Comparison of ENCODE assay signal across 26 cellular contexts in genomic region chr6:168581236-168581635, GRCh38.
"Had no signal": no experiment of that assay in that cellular context is flagged by ENCODE, and none has a peak within 500 bp of the region (broad histone marks: within the 10 kb centered on the region; RNA-seq: fewer than 3 reads in every experiment).

No MANE protein-coding gene starts in this region.

- DNase-seq: activated CD4-positive, alpha-beta T cell treated with anti-CD3 and anti-CD28 coated beads for 48 hours; activated CD4-positive, alpha-beta T cell treated with anti-CD3 and anti-CD28 coated beads, Interleukin-2, amount 50 U/mL, for 4 hours; activated CD4-positive, CD25-positive, alpha-beta regulatory T cell treated with anti-CD3 and anti-CD28 coated beads, Interleukin-2, amount 50 U/mL, for 72 hours; activated CD8-positive, alpha-beta memory T cell treated with anti-CD3 and anti-CD28 coated beads, Interleukin-2, amount 10 ng/mL, durations not matched to agents 7 days and 5 days; activated gamma-delta T cell; activated naive CD4-positive, alpha-beta T cell treated with anti-CD3 and anti-CD28 coated beads for 36 hours; activated T-cell treated with anti-CD3 and anti-CD28 coated beads for 4 hours; activated T-cell treated with anti-CD3 and anti-CD28 coated beads, Interleukin-2, amount 50 U/mL, for 48 hours; amygdala; NCI-H1092; NCI-H1694; NCI-H2029; NCI-H2107; NCI-H2171 treated with DMSO at 0.1 percent for 48 hours; NCI-H446 treated with DMSO at 0.1 percent for 48 hours; NCI-H524 treated with DMSO at 0.1 percent for 48 hours; NCI-H82; PC-3; SHP77 treated with DMSO at 0.1 percent for 48 hours had no signal

- H3K4me1 Mint-ChIP-seq: activated CD8-positive, alpha-beta memory T cell treated with anti-CD3 and anti-CD28 coated beads, Interleukin-2, amount 10 ng/mL, durations not matched to agents 7 days and 5 days; activated T-helper 17 cell treated with anti-CD3 and anti-CD28 coated beads, Interleukin-2, amount 50 U/mL, for 72 hours; central memory CD8-positive, alpha-beta T cell had no signal

- H3K27ac Mint-ChIP-seq: activated CD8-positive, alpha-beta memory T cell treated with anti-CD3 and anti-CD28 coated beads, Interleukin-2, amount 10 ng/mL, durations not matched to agents 7 days and 5 days; activated naive CD4-positive, alpha-beta T cell treated with anti-CD3 and anti-CD28 coated beads for 36 hours; activated naive CD8-positive, alpha-beta T cell; activated T-helper 17 cell treated with anti-CD3 and anti-CD28 coated beads, Interleukin-2, amount 50 U/mL, for 72 hours; brain; T-helper 1 cell treated with Interleukin-12 subunit alpha and Interleukin-12 subunit beta and Interleukin-4 antibody, amounts not matched to agents 30 μg/mL and 1 μg/mL, for 36 hours; WTC11 had no signal

- H3K9me3 Mint-ChIP-seq: activated naive CD4-positive, alpha-beta T cell treated with anti-CD3 and anti-CD28 coated beads for 36 hours; activated T-helper 17 cell treated with anti-CD3 and anti-CD28 coated beads, Interleukin-2, amount 50 U/mL, for 72 hours; brain; central memory CD8-positive, alpha-beta T cell; T-helper 1 cell treated with Interleukin-12 subunit alpha and Interleukin-12 subunit beta and Interleukin-4 antibody, amounts not matched to agents 30 μg/mL and 1 μg/mL, for 36 hours; WTC11 had no signal

- H3K9ac ChIP-seq: KMS-11 had no signal

- H3K36me3 Mint-ChIP-seq: activated CD8-positive, alpha-beta memory T cell treated with anti-CD3 and anti-CD28 coated beads, Interleukin-2, amount 10 ng/mL, durations not matched to agents 7 days and 5 days; activated naive CD8-positive, alpha-beta T cell; brain; WTC11 had no signal

- H3K27me3 Mint-ChIP-seq: activated CD8-positive, alpha-beta memory T cell treated with anti-CD3 and anti-CD28 coated beads, Interleukin-2, amount 10 ng/mL, durations not matched to agents 7 days and 5 days; activated naive CD8-positive, alpha-beta T cell; brain had no signal

- H3K4me2 ChIP-seq: KMS-11 had no signal

- ATAC-seq: activated CD8-positive, alpha-beta memory T cell treated with anti-CD3 and anti-CD28 coated beads, Interleukin-2, amount 10 ng/mL, durations not matched to agents 7 days and 5 days; activated T-helper 17 cell treated with anti-CD3 and anti-CD28 coated beads, Interleukin-2, amount 50 U/mL, for 72 hours; PC-3; WTC11 had no signal

- H3K4me3 Mint-ChIP-seq: activated CD8-positive, alpha-beta memory T cell treated with anti-CD3 and anti-CD28 coated beads, Interleukin-2, amount 10 ng/mL, durations not matched to agents 7 days and 5 days; activated naive CD4-positive, alpha-beta T cell treated with anti-CD3 and anti-CD28 coated beads for 36 hours; activated naive CD8-positive, alpha-beta T cell; activated T-helper 17 cell treated with anti-CD3 and anti-CD28 coated beads, Interleukin-2, amount 50 U/mL, for 72 hours; brain; central memory CD8-positive, alpha-beta T cell; T-helper 1 cell treated with Interleukin-12 subunit alpha and Interleukin-12 subunit beta and Interleukin-4 antibody, amounts not matched to agents 30 μg/mL and 1 μg/mL, for 36 hours; WTC11 had no signal

- H3K27ac ChIP-seq: KMS-11 had no signal
